In genomic region chr3:131549340-131549739, GRCh38 we compare ENCODE assay signal across 12 cellular contexts. TPM values are rescaled to one million over a fixed set of nuclear protein-coding genes. Genes with fewer than 3 reads are reported as not detected.
DNase-seq lines count a peak whose midpoint lies in the region; FAIRE-seq and TF ChIP-seq lines count a peak whose summit lies in the region.
"Had no signal": no experiment of that assay in that cellular context is flagged by ENCODE, and none has a peak within 500 bp of the region (broad histone marks: within the 10 kb centered on the region; RNA-seq: fewer than 3 reads in every experiment).

No MANE protein-coding gene starts in this region.

- TF ChIP-seq CTCF in keratinocyte (optimal IDR thresholded peaks at IDR 0.05 in 1 of 3, IDR thresholded peaks at IDR 0.05 in 1 of 3, conservative IDR thresholded peaks at IDR 0.05 in 1 of 3; ENCODE audit: extremely low read depth in 1 of 3, insufficient read depth in 2 of 3, low read length in 3 of 3) (peak; percentile 37 to 55 (median 50)), stomach (IDR thresholded peaks at IDR 0.05) (no peak)

- no peak overlapping the region for H3K4me2 ChIP-seq in GM23248 (ENCODE audit: unreplicated experiment)
- no peak overlapping the region for H3K4me2 ChIP-seq in keratinocyte (ENCODE audit: control insufficient read depth, extremely low read depth, insufficient read depth, low read depth, low read length)
- H3K4me2 ChIP-seq: BLaER1 treated with 17β-estradiol and CSF1 and Interleukin-3, amounts not matched to agents 10 nM and 100 nM had no signal

- H3K4me1 ChIP-seq in GM23248 (ENCODE audit: insufficient read depth) (peaks cover 4% of the 10 kb centered on the region), keratinocyte (ENCODE audit: control insufficient read depth, extremely low read depth, insufficient read depth, low read length) (peaks cover 3% of the 10 kb centered on the region), stomach (no peaks in the 10 kb centered on the region)
- H3K4me1 ChIP-seq: BLaER1 treated with 17β-estradiol and CSF1 and Interleukin-3, amounts not matched to agents 10 nM and 100 nM; right atrium auricular region; SJCRH30 had no signal

- H3K27me3 ChIP-seq in GM23248 (replicated peaks; ENCODE audit: insufficient read depth) (no peaks in the 10 kb centered on the region), keratinocyte (ENCODE audit: control insufficient read depth, extremely low read depth, insufficient read depth, low read length) (no peaks in the 10 kb centered on the region), stomach (no peaks in the 10 kb centered on the region)
- H3K27me3 ChIP-seq: BLaER1 treated with 17β-estradiol and CSF1 and Interleukin-3, amounts not matched to agents 10 nM and 100 nM; right atrium auricular region; SJCRH30 had no signal

- H3K36me3 ChIP-seq in GM23248 (ENCODE audit: low read depth) (no peaks in the 10 kb centered on the region), keratinocyte (ENCODE audit: control insufficient read depth in 2 of 2, extremely low read depth in 1 of 2, insufficient read depth in 2 of 2, low read length in 2 of 2) (no peaks in the 10 kb centered on the region), stomach (no peaks in the 10 kb centered on the region)
- H3K36me3 ChIP-seq: BLaER1 treated with 17β-estradiol and CSF1 and Interleukin-3, amounts not matched to agents 10 nM and 100 nM; right atrium auricular region; SJCRH30 had no signal

- intact Hi-C loops in stomach (cut with DNase I; ENCODE audit: low total_unique reads) = no loop called here

- H3K27ac ChIP-seq in GM23248 (no peak overlapping the region), keratinocyte (ENCODE audit: control insufficient read depth, insufficient read depth, low read length) (no peak overlapping the region), stomach (no peak overlapping the region)
- H3K27ac ChIP-seq: BLaER1 treated with 17β-estradiol and CSF1 and Interleukin-3, amounts not matched to agents 10 nM and 100 nM; right atrium auricular region; SJCRH30 had no signal

- H3F3A ChIP-seq in GM23248 (ENCODE audit: insufficient read depth) = peaks cover 7% of the 10 kb centered on the region; the same call in 1 of the 2 replicates

- DNase-seq in NOMO-1 treated with DMSO at 0.1 percent for 48 hours (lab: John Stamatoyannopoulos, UW; ENCODE audit: unreplicated experiment) (peak; percentile 28), NOMO-1 (lab: John Stamatoyannopoulos, UW; ENCODE audit: unreplicated experiment in 2 of 2) (no peak), GM23248 (peak; percentile 27), keratinocyte (ENCODE audit: low read depth, low spot score) (no peak), H54 (ENCODE audit: insufficient read length, low spot score) (no peak), stomach (no peak), NCI-H526 (lab: John Stamatoyannopoulos, UW) (no peak)
- DNase-seq in T-helper 2 cell treated with Interferon-gamma antibody and Interleukin-4, amounts not matched to agents 5 μg/mL and 100 μg/mL, for 36 hours (ENCODE audit: low spot score) = peak; percentile 7
- DNase-seq: kidney had no signal

- TF ChIP-seq EP300 in stomach (IDR thresholded peaks at IDR 0.05) = no peak

- H3K4me3 ChIP-seq in GM23248 = no peak overlapping the region
- no peak overlapping the region for H3K4me3 ChIP-seq in keratinocyte (ENCODE audit: control insufficient read depth in 2 of 3, extremely low read depth in 1 of 3, insufficient read depth in 2 of 3, low read depth in 1 of 3, low read length in 3 of 3)
- no peak overlapping the region for H3K4me3 ChIP-seq in stomach
- H3K4me3 ChIP-seq: BLaER1 treated with 17β-estradiol and CSF1 and Interleukin-3, amounts not matched to agents 10 nM and 100 nM; right atrium auricular region; SJCRH30 had no signal

- H3K9me1 ChIP-seq in keratinocyte (ENCODE audit: control insufficient read depth, extremely low read depth, insufficient read depth, low read length) = no peaks in the 10 kb centered on the region

- no peaks in the 10 kb centered on the region for H3K79me2 ChIP-seq in GM23248 (ENCODE audit: insufficient read depth)
- H3K79me2 ChIP-seq in keratinocyte (ENCODE audit: control insufficient read depth, insufficient read depth, low read length) = no peaks in the 10 kb centered on the region

- H3K4me3 Mint-ChIP-seq in T-helper 2 cell treated with Interferon-gamma antibody and Interleukin-4, amounts not matched to agents 5 μg/mL and 100 μg/mL, for 36 hours = no peak overlapping the region

- dilution Hi-C loops in keratinocyte (cut with MboI; ENCODE audit: extremely low pct_ligation_motif_present, low sequenced_read_pairs) = no loop called here

- no peaks in the 10 kb centered on the region; the same call in 1 of the 2 replicates for H3K9me2 ChIP-seq in GM23248 (ENCODE audit: insufficient read depth)

- no peaks in the 10 kb centered on the region for H3K9me3 ChIP-seq in GM23248 (ENCODE audit: low read depth)
- no peaks in the 10 kb centered on the region for H3K9me3 ChIP-seq in keratinocyte (ENCODE audit: control insufficient read depth, low read depth, low read length)
- H3K9me3 ChIP-seq in stomach = no peaks in the 10 kb centered on the region
- H3K9me3 ChIP-seq: BLaER1 treated with 17β-estradiol and CSF1 and Interleukin-3, amounts not matched to agents 10 nM and 100 nM; right atrium auricular region; SJCRH30 had no signal

- H3K27ac Mint-ChIP-seq in T-helper 2 cell treated with Interferon-gamma antibody and Interleukin-4, amounts not matched to agents 5 μg/mL and 100 μg/mL, for 36 hours = no peak overlapping the region

- no peak overlapping the region for H3K9ac ChIP-seq in GM23248
- no peak overlapping the region for H3K9ac ChIP-seq in keratinocyte (ENCODE audit: control insufficient read depth, extremely low read depth, insufficient read depth, low read length)
- H3K9ac ChIP-seq: BLaER1 treated with 17β-estradiol and CSF1 and Interleukin-3, amounts not matched to agents 10 nM and 100 nM had no signal

- in situ Hi-C loops in GM23248 (cut with MboI) = loop anchor here (25.0 kb wide), 1 partner anchor 463 kb away; no protein-coding TSS in a partner anchor

- no peaks in the 10 kb centered on the region for H3K9me3 Mint-ChIP-seq in T-helper 2 cell treated with Interferon-gamma antibody and Interleukin-4, amounts not matched to agents 5 μg/mL and 100 μg/mL, for 36 hours

- peaks cover 22% of the 10 kb centered on the region for H3K4me1 Mint-ChIP-seq in T-helper 2 cell treated with Interferon-gamma antibody and Interleukin-4, amounts not matched to agents 5 μg/mL and 100 μg/mL, for 36 hours (ENCODE audit: low read depth)

- no peaks in the 10 kb centered on the region for H3K36me3 Mint-ChIP-seq in T-helper 2 cell treated with Interferon-gamma antibody and Interleukin-4, amounts not matched to agents 5 μg/mL and 100 μg/mL, for 36 hours (ENCODE audit: low read depth)

- WGBS in GM23248 (ENCODE audit: low coverage in 1 of 2, low lambda C conversion rate in 2 of 2, missing lambda C conversion rate in 2 of 2), 2 experiments = 91 to 97% methylated on average over 1 of the region's 1 CpG
- 85 to 91% (median 88%) methylated on average over 1 of the region's 1 CpG for WGBS in stomach, 5 donors

- FAIRE-seq in keratinocyte (lab: Jason Lieb, UNC) (no peak), H54 (lab: Jason Lieb, UNC) (no peak)
- FAIRE-seq: kidney had no signal

- H2AFZ ChIP-seq in GM23248 (no peak overlapping the region), keratinocyte (ENCODE audit: control insufficient read depth, low read length) (no peak overlapping the region)

- no peak for TF ChIP-seq POLR2A in H54 (IDR thresholded peaks at IDR 0.05; ENCODE audit: low read depth, low read length)
- no peak for TF ChIP-seq POLR2A in stomach (IDR thresholded peaks at IDR 0.05)

- no peaks in the 10 kb centered on the region for H4K20me1 ChIP-seq in GM23248 (ENCODE audit: insufficient read depth)
- H4K20me1 ChIP-seq in keratinocyte (ENCODE audit: control insufficient read depth, extremely low read depth, insufficient read depth, low read length) = no peaks in the 10 kb centered on the region
- H4K20me1 ChIP-seq: BLaER1 treated with 17β-estradiol and CSF1 and Interleukin-3, amounts not matched to agents 10 nM and 100 nM had no signal

- peaks cover 40% of the 10 kb centered on the region for H3K27me3 Mint-ChIP-seq in T-helper 2 cell treated with Interferon-gamma antibody and Interleukin-4, amounts not matched to agents 5 μg/mL and 100 μg/mL, for 36 hours (ENCODE audit: low read depth)

RNA-seq across cellular contexts. Expression of gene MRPL3, which starts 46.6 kb away (rescaled TPM):
- total RNA-seq in GM23248 (2014; rRNA removed; shearing (Covaris generic)) = 115 and 128 TPM in 2 replicates
- polyA plus RNA-seq in GM23248 (2016; fragmentation: Nextera tagmentation; extraction: Ambion mirVana) (120 and 122 TPM in 2 replicates), keratinocyte (122 to 228 TPM (median 124 TPM) in 3 replicates), stomach (10 to 100 TPM; 69.7 to 78.8 (median 76.2) TPM)
- 42.8 TPM for polyA plus RNA-seq in keratinocyte (2011; ENCODE audit: low read depth)
- 142 and 303 TPM in 2 replicates for polyA plus RNA-seq in keratinocyte (2011; cell fraction: cytosol; rRNA removed)
- polyA plus RNA-seq in keratinocyte (2011; cell fraction: nucleus; rRNA removed) = 116 and 135 TPM in 2 replicates
- polyA plus RNA-seq in keratinocyte (2012; ENCODE audit: low replicate concordance) = 54.8 and 92.0 TPM in 2 replicates
- polyA minus RNA-seq in keratinocyte = 55.4 to 143 TPM (median 73.3 TPM) in 3 replicates
- polyA minus RNA-seq in keratinocyte (2011; cell fraction: cytosol; rRNA and poly(A)+ RNA removed) = 66.8 TPM
- polyA minus RNA-seq in keratinocyte (2011; cell fraction: nucleus; rRNA and poly(A)+ RNA removed) = 40.8 and 46.4 TPM in 2 replicates
- total RNA-seq in stomach = 10 to 100 TPM; 12.8 to 99.0 (median 37.9) TPM

Comparison
In these comparisons a context has a peak if more than half of its experiments do, and no peak if none do; other contexts are left out.
1. DNase-seq: peak in NOMO-1 treated with DMSO at 0.1 percent for 48 hours (single experiment), GM23248 (single experiment) and T-helper 2 cell treated with Interferon-gamma antibody and Interleukin-4, amounts not matched to agents 5 μg/mL and 100 μg/mL, for 36 hours (single experiment); none in NOMO-1 (0 of 2), keratinocyte (single experiment), H54 (single experiment), stomach (single experiment) and NCI-H526 (0 of 2).
2. CTCF ChIP-seq: peak in keratinocyte (3 of 3); none in stomach (0 of 7).